1 cellular context compared by ENCODE assay signal in genomic region chr15:90400759-90401314, GRCh38.
TF ChIP-seq lines count a peak whose summit lies in the region.

No MANE protein-coding gene starts in this region.

TF ChIP-seq in HepG2, 621 proteins besides CTCF, POLR2A, EP300 and RAD21 (continued from another document and continues in another):
- TF ChIP-seq STAT6 (CRISPR knock-in tag; IDR thresholded peaks at IDR 0.05; ENCODE audit: borderline replicate concordance) (no peak), ZNF292 (CRISPR knock-in tag; IDR thresholded peaks at IDR 0.05; ENCODE audit: borderline replicate concordance, low read depth) (peak; percentile 31; the same call in 1 of the 2 replicates), SETDB1 (CRISPR knock-in tag; IDR thresholded peaks at IDR 0.05; ENCODE audit: borderline replicate concordance) (no peak), POGZ (CRISPR knock-in tag; IDR thresholded peaks at IDR 0.05) (0 out of 2 replicates have a peak, but pooled peaks have one; percentile 45), SALL1 (CRISPR knock-in tag; IDR thresholded peaks at IDR 0.05) (peak; percentile 36; the same call in 1 of the 2 replicates), NFRKB (IDR thresholded peaks at IDR 0.05) (no peak), KLF9 (CRISPR knock-in tag; IDR thresholded peaks at IDR 0.05; ENCODE audit: low read depth) (no peak), ZNF768 (CRISPR knock-in tag; IDR thresholded peaks at IDR 0.05) (no peak), TRIM22 (IDR thresholded peaks at IDR 0.05) (no peak), PRPF4 (IDR thresholded peaks at IDR 0.05; ENCODE audit: low read depth, low read length, poor library complexity, severe bottlenecking) (no peak), ZNF670 (CRISPR knock-in tag; IDR thresholded peaks at IDR 0.05; ENCODE audit: borderline replicate concordance) (no peak), ISL2 (CRISPR knock-in tag; IDR thresholded peaks at IDR 0.05) (no peak), PAWR (CRISPR knock-in tag; IDR thresholded peaks at IDR 0.05; ENCODE audit: borderline replicate concordance) (no peak), SAFB2 (CRISPR knock-in tag; IDR thresholded peaks at IDR 0.05; ENCODE audit: borderline replicate concordance, low read depth) (no peak), ELF4 (CRISPR knock-in tag; IDR thresholded peaks at IDR 0.05; ENCODE audit: borderline replicate concordance) (no peak), CEBPZ (IDR thresholded peaks at IDR 0.05; ENCODE audit: low read length) (no peak), GABPB1 (CRISPR knock-in tag; IDR thresholded peaks at IDR 0.05) (peak; percentile 38), FOSL2 (CRISPR knock-in tag; IDR thresholded peaks at IDR 0.05) (peak; percentile 93), ZNF225 (CRISPR knock-in tag; IDR thresholded peaks at IDR 0.05) (no peak), ZNF160 (CRISPR knock-in tag; IDR thresholded peaks at IDR 0.05) (no peak), JUN (CRISPR knock-in tag; IDR thresholded peaks at IDR 0.05) (no peak), ZNF879 (CRISPR knock-in tag; IDR thresholded peaks at IDR 0.05) (no peak), FLYWCH1 (CRISPR knock-in tag; IDR thresholded peaks at IDR 0.05) (no peak), ZNF614 (CRISPR knock-in tag; IDR thresholded peaks at IDR 0.05; ENCODE audit: borderline replicate concordance) (peak; percentile 43), SIX1 (CRISPR knock-in tag; IDR thresholded peaks at IDR 0.05; ENCODE audit: borderline replicate concordance) (peak; percentile 29; the same call in 1 of the 2 replicates), MEIS1 (CRISPR knock-in tag; IDR thresholded peaks at IDR 0.05; ENCODE audit: borderline replicate concordance) (no peak), SMC3 (IDR thresholded peaks at IDR 0.05; ENCODE audit: low read length) (no peak), ZFP41 (CRISPR knock-in tag; IDR thresholded peaks at IDR 0.05; ENCODE audit: borderline replicate concordance) (no peak), MLLT10 (CRISPR knock-in tag; IDR thresholded peaks at IDR 0.05) (no peak), ZNF850 (CRISPR knock-in tag; conservative IDR thresholded peaks at IDR 0.05) (no peak), ETV6 (CRISPR knock-in tag; conservative IDR thresholded peaks at IDR 0.05) (no peak), GFI1 (CRISPR knock-in tag; IDR thresholded peaks at IDR 0.05; ENCODE audit: borderline replicate concordance) (no peak), RERE (CRISPR knock-in tag; IDR thresholded peaks at IDR 0.05; ENCODE audit: low read depth) (no peak), TAF15 (IDR thresholded peaks at IDR 0.05; ENCODE audit: low read depth, low read length, poor library complexity, severe bottlenecking) (no peak), ZNF660 (CRISPR knock-in tag; IDR thresholded peaks at IDR 0.05; ENCODE audit: borderline replicate concordance, low read depth) (no peak), THRA (CRISPR knock-in tag; IDR thresholded peaks at IDR 0.05; ENCODE audit: borderline replicate concordance) (no peak), NR3C1 (CRISPR knock-in tag; IDR thresholded peaks at IDR 0.05) (no peak), ZBTB38 (CRISPR knock-in tag; IDR thresholded peaks at IDR 0.05) (no peak), ZBED4 (CRISPR knock-in tag; IDR thresholded peaks at IDR 0.05; ENCODE audit: borderline replicate concordance) (no peak), KAT8 (CRISPR knock-in tag; IDR thresholded peaks at IDR 0.05) (no peak), SP1 (IDR thresholded peaks at IDR 0.05) (no peak), SP1 (CRISPR knock-in tag; IDR thresholded peaks at IDR 0.05) (no peak), ZKSCAN8 (CRISPR knock-in tag; IDR thresholded peaks at IDR 0.05; ENCODE audit: borderline replicate concordance) (no peak; the same call in 1 of the 2 replicates), SMAD9 (CRISPR knock-in tag; IDR thresholded peaks at IDR 0.05) (no peak), ZNF616 (CRISPR knock-in tag; IDR thresholded peaks at IDR 0.05; ENCODE audit: low read depth) (no peak), USF2 (IDR thresholded peaks at IDR 0.05; ENCODE audit: low read depth, low read length) (no peak), USF2 (CRISPR knock-in tag; IDR thresholded peaks at IDR 0.05; ENCODE audit: borderline replicate concordance) (no peak), GTF2F1 (IDR thresholded peaks at IDR 0.05; ENCODE audit: low read length) (no peak), XRCC5 (optimal IDR thresholded peaks at IDR 0.05; ENCODE audit: low read length) (peak; percentile 26)
